In the genomic region with DNA sequence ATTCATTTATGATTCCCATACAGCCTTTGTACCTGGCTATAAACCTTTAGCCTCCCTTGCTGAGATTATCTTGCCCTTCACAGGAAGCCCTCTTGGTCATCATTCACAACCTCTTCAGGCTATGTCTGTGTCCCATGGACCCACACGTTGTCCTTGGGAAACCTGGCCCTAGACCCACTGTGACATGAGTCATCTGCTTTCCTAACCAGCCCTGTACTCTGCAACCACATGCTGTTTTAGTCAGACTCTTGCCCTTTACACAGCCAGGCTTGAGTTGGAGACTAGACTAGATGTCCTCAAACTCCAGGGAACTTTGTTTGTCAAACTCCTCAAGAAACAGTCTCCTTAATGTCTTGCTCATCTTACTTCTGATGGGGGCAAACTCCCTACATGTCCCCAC, we compare ENCODE assay signal across 17 cellular contexts.
DNase-seq lines count a peak whose midpoint lies in the region; ATAC-seq and TF ChIP-seq lines count a peak whose summit lies in the region.
"Had no signal": no experiment of that assay in that cellular context is flagged by ENCODE, and none has a peak within 500 bp of the region (broad histone marks: within the 10 kb centered on the region; RNA-seq: fewer than 3 reads in every experiment).

No MANE protein-coding gene starts in this region.

- DNase-seq in right cardiac atrium (no peak), Right ventricle myocardium superior (no peak), amniotic epithelial cell (ENCODE audit: low read depth) (peak; percentile 5), glomerular visceral epithelial cell (ENCODE audit: extremely low spot score) (peak; percentile 12), osteocyte (ENCODE audit: extremely low spot score, unreplicated experiment) (no peak), NCI-H526 (lab: John Stamatoyannopoulos, UW) (no peak), chondrocyte (ENCODE audit: low spot score) (no peak)
- DNase-seq: activated naive CD4-positive, alpha-beta T cell treated with anti-CD3 and anti-CD28 coated beads, Interleukin-2, amount 50 U/mL, for 16 hours; Calu3; colonic mucosa; erythroblast; NCI-H1105; NCI-H226; stimulated activated CD4-positive, alpha-beta T cell treated with anti-CD3 and anti-CD28 coated beads, Interleukin-12 subunit alpha, Interleukin-12 subunit beta, amount 100 ng/mL, for 4 hours had no signal

- H3K9me3 Mint-ChIP-seq in osteocyte (ENCODE audit: unreplicated experiment) (peaks cover 5% of the 10 kb centered on the region), chondrocyte (ENCODE audit: low read depth) (peaks cover 10% of the 10 kb centered on the region)

- H3K4me1 Mint-ChIP-seq in osteocyte (ENCODE audit: unreplicated experiment) = no peaks in the 10 kb centered on the region
- H3K4me1 Mint-ChIP-seq in chondrocyte (ENCODE audit: low read depth) = peaks cover 5% of the 10 kb centered on the region

- WGBS in right cardiac atrium = 46% methylated on average over 1 of the region's 1 CpG

- H3K27me3 Mint-ChIP-seq in osteocyte (ENCODE audit: unreplicated experiment) (peaks cover 8% of the 10 kb centered on the region), chondrocyte (ENCODE audit: low read depth) (peaks cover 2% of the 10 kb centered on the region)

- H3K27ac Mint-ChIP-seq in osteocyte (ENCODE audit: unreplicated experiment) (no peak overlapping the region), chondrocyte (ENCODE audit: unreplicated experiment) (no peak overlapping the region)

- no peaks in the 10 kb centered on the region for H3K36me3 Mint-ChIP-seq in osteocyte (ENCODE audit: unreplicated experiment)
- peaks cover 4% of the 10 kb centered on the region for H3K36me3 Mint-ChIP-seq in chondrocyte (ENCODE audit: low read depth)

- no peaks in the 10 kb centered on the region for H3K4me1 ChIP-seq in right cardiac atrium (ENCODE audit: control insufficient read depth, insufficient read depth, low read length)
- H3K4me1 ChIP-seq: colonic mucosa, parathyroid adenoma, suprapubic skin had no signal

- H3K9me3 ChIP-seq in right cardiac atrium (ENCODE audit: control insufficient read depth, low read length) = no peaks in the 10 kb centered on the region
- H3K9me3 ChIP-seq: colonic mucosa, suprapubic skin had no signal

- ATAC-seq in right cardiac atrium = peak; percentile 33 to 68
- no peak for ATAC-seq in Right ventricle myocardium superior (ENCODE audit: poor library complexity)
- ATAC-seq in HG03520 (IDR thresholded peaks at IDR 0.05; ENCODE audit: unreplicated experiment) = no peak

- no peak overlapping the region for H3K4me3 Mint-ChIP-seq in osteocyte (ENCODE audit: unreplicated experiment)
- H3K4me3 Mint-ChIP-seq in chondrocyte (ENCODE audit: unreplicated experiment) = no peak overlapping the region

- H3K27me3 ChIP-seq in right cardiac atrium (ENCODE audit: control insufficient read depth, insufficient read depth) = no peaks in the 10 kb centered on the region
- H3K27me3 ChIP-seq: colonic mucosa, suprapubic skin had no signal

- TF ChIP-seq CTCF in osteocyte (IDR thresholded peaks at IDR 0.05) = no peak
- no peak for TF ChIP-seq CTCF in chondrocyte (IDR thresholded peaks at IDR 0.05)

- H3K27ac ChIP-seq in right cardiac atrium (ENCODE audit: low read length) = no peak overlapping the region
- H3K27ac ChIP-seq: colonic mucosa, parathyroid adenoma, suprapubic skin had no signal

- no peak overlapping the region for H3K4me3 ChIP-seq in right cardiac atrium (ENCODE audit: low read length)
- H3K4me3 ChIP-seq: colonic mucosa, suprapubic skin had no signal

- intact Hi-C loops in right cardiac atrium (cut with DNase I) (no loop called here), Right ventricle myocardium superior (cut with DNase I) (no loop called here)

Comparison
In these comparisons a context has a peak if more than half of its experiments do, and no peak if none do; other contexts are left out.
1. ATAC-seq: peak in right cardiac atrium (2 of 2); none in Right ventricle myocardium superior (single experiment) and HG03520 (single experiment).
2. DNase-seq: peak in amniotic epithelial cell (single experiment) and glomerular visceral epithelial cell (single experiment); none in right cardiac atrium (0 of 3), Right ventricle myocardium superior (single experiment), osteocyte (single experiment), NCI-H526 (0 of 2) and chondrocyte (single experiment).